Comparison of ENCODE assay signal across 26 cellular contexts in the genomic region with DNA sequence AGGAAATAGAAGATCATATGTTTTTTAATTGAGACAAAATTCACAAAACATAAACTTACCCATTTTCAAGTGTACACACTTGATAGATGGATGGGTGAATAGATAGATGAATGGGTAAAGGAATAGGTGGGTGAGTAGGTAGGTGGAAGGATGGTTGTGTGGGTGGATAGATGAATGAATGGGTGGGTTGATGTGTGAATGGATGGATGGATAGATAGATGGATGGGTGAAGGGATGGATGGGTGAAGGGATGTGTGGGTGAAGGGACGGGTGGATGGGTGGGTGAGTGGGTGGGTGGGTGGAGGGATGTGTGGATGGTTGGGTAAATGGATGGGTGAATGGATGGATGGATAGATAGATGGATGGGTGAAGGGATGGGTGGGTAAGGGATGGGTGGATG.
DNase-seq lines count a peak whose midpoint lies in the region; TF ChIP-seq lines count a peak whose summit lies in the region.
"Had no signal": no experiment of that assay in that cellular context is flagged by ENCODE, and none has a peak within 500 bp of the region (broad histone marks: within the 10 kb centered on the region; RNA-seq: fewer than 3 reads in every experiment).

No MANE protein-coding gene starts in this region.

- H3K36me3 ChIP-seq in HEK293 (ENCODE audit: control insufficient read depth in 2 of 2, insufficient read depth in 1 of 2, low read length in 2 of 2) = no peaks in the 10 kb centered on the region
- H3K36me3 ChIP-seq: BE2C; BLaER1; BLaER1 treated with 17β-estradiol and CSF1 and Interleukin-3, amounts not matched to agents 10 nM and 100 nM had no signal

- H3K27ac ChIP-seq in HEK293 (ENCODE audit: extremely low read depth, low read depth, low read length) = no peak overlapping the region
- H3K27ac ChIP-seq: 22Rv1; A549; BLaER1; BLaER1 treated with 17β-estradiol and CSF1 and Interleukin-3, amounts not matched to agents 10 nM and 100 nM; C4-2B had no signal

- no peak for TF ChIP-seq CTCF in HEK293 (tag by site-specific recombination; IDR thresholded peaks at IDR 0.05)

- H3K9me3 ChIP-seq in HEK293 (ENCODE audit: control insufficient read depth, insufficient read depth, low read depth, low read length) = no peaks in the 10 kb centered on the region
- H3K9me3 ChIP-seq: A549, BE2C had no signal

- CTCF ChIA-PET in HEK293 (lab: Yijun Ruan, JAX) = no interaction called here

- no peaks in the 10 kb centered on the region for H3K4me1 ChIP-seq in HEK293 (ENCODE audit: control insufficient read depth, insufficient read depth, low read length)
- H3K4me1 ChIP-seq: A549; BE2C; BLaER1; BLaER1 treated with 17β-estradiol and CSF1 and Interleukin-3, amounts not matched to agents 10 nM and 100 nM; Caco-2 had no signal

- no peak overlapping the region for H3K4me3 ChIP-seq in HEK293 (ENCODE audit: low read depth, low read length)
- H3K4me3 ChIP-seq: A549; BLaER1; BLaER1 treated with 17β-estradiol and CSF1 and Interleukin-3, amounts not matched to agents 10 nM and 100 nM had no signal

- POLR2A ChIA-PET in HEK293 (lab: Yijun Ruan, JAX) = no interaction called here

- no peak for DNase-seq in NCI-H345 (lab: John Stamatoyannopoulos, UW)
- DNase-seq: 8988T; ACHN; AML-193; BE2C; Caco-2; Calu3; CD4-positive, alpha-beta memory T cell; CD4-positive, alpha-beta T cell; CD4-positive, CD25-positive, alpha-beta regulatory T cell; CD8-positive, alpha-beta memory T cell; CD8-positive, alpha-beta T cell; COR-L47; DMS 273 treated with DMSO at 0.1 percent for 48 hours; DMS153; DMS53; DMS79; DMS79 treated with DMSO at 0.1 percent for 48 hours; DND-41; EL had no signal

TF ChIP-seq in HEK293, 187 proteins besides CTCF, POLR2A, EP300 and RAD21:
- TF ChIP-seq ZNF521 (tag by site-specific recombination; IDR thresholded peaks at IDR 0.05) = no peak
- TF ChIP-seq, protein P1, sequence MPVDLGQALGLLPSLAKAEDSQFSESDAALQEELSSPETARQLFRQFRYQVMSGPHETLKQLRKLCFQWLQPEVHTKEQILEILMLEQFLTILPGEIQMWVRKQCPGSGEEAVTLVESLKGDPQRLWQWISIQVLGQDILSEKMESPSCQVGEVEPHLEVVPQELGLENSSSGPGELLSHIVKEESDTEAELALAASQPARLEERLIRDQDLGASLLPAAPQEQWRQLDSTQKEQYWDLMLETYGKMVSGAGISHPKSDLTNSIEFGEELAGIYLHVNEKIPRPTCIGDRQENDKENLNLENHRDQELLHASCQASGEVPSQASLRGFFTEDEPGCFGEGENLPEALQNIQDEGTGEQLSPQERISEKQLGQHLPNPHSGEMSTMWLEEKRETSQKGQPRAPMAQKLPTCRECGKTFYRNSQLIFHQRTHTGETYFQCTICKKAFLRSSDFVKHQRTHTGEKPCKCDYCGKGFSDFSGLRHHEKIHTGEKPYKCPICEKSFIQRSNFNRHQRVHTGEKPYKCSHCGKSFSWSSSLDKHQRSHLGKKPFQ (tag by site-specific recombination; IDR thresholded peaks at IDR 0.05) = no peak
- TF ChIP-seq, protein P2, sequence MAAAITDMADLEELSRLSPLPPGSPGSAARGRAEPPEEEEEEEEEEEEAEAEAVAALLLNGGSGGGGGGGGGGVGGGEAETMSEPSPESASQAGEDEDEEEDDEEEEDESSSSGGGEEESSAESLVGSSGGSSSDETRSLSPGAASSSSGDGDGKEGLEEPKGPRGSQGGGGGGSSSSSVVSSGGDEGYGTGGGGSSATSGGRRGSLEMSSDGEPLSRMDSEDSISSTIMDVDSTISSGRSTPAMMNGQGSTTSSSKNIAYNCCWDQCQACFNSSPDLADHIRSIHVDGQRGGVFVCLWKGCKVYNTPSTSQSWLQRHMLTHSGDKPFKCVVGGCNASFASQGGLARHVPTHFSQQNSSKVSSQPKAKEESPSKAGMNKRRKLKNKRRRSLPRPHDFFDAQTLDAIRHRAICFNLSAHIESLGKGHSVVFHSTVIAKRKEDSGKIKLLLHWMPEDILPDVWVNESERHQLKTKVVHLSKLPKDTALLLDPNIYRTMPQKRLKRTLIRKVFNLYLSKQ (tag by site-specific recombination; IDR thresholded peaks at IDR 0.05; ENCODE audit: borderline replicate concordance) = no peak
- TF ChIP-seq, protein P3, sequence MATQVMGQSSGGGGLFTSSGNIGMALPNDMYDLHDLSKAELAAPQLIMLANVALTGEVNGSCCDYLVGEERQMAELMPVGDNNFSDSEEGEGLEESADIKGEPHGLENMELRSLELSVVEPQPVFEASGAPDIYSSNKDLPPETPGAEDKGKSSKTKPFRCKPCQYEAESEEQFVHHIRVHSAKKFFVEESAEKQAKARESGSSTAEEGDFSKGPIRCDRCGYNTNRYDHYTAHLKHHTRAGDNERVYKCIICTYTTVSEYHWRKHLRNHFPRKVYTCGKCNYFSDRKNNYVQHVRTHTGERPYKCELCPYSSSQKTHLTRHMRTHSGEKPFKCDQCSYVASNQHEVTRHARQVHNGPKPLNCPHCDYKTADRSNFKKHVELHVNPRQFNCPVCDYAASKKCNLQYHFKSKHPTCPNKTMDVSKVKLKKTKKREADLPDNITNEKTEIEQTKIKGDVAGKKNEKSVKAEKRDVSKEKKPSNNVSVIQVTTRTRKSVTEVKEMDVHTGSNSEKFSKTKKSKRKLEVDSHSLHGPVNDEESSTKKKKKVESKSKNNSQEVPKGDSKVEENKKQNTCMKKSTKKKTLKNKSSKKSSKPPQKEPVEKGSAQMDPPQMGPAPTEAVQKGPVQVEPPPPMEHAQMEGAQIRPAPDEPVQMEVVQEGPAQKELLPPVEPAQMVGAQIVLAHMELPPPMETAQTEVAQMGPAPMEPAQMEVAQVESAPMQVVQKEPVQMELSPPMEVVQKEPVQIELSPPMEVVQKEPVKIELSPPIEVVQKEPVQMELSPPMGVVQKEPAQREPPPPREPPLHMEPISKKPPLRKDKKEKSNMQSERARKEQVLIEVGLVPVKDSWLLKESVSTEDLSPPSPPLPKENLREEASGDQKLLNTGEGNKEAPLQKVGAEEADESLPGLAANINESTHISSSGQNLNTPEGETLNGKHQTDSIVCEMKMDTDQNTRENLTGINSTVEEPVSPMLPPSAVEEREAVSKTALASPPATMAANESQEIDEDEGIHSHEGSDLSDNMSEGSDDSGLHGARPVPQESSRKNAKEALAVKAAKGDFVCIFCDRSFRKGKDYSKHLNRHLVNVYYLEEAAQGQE (tag by site-specific recombination; IDR thresholded peaks at IDR 0.05) = no peak
- TF ChIP-seq ZNF747 (tag by site-specific recombination; IDR thresholded peaks at IDR 0.05) = no peak
- no peak for TF ChIP-seq MZF1 (tag by site-specific recombination; IDR thresholded peaks at IDR 0.05; ENCODE audit: borderline replicate concordance)
- TF ChIP-seq SCRT1 (tag by site-specific recombination; IDR thresholded peaks at IDR 0.05; ENCODE audit: borderline replicate concordance) = no peak
- no peak for TF ChIP-seq ZNF341 (tag by site-specific recombination; IDR thresholded peaks at IDR 0.05; ENCODE audit: low read depth)
- TF ChIP-seq EGR2 (tag by site-specific recombination; IDR thresholded peaks at IDR 0.05; ENCODE audit: low read depth) = peak; percentile 74
- TF ChIP-seq ZNF596 (tag by site-specific recombination; IDR thresholded peaks at IDR 0.05) = no peak
- no peak for TF ChIP-seq ZNF426 (tag by site-specific recombination; IDR thresholded peaks at IDR 0.05)
- TF ChIP-seq GLI2 (tag by site-specific recombination; IDR thresholded peaks at IDR 0.05; ENCODE audit: borderline replicate concordance, low read depth) = no peak
- TF ChIP-seq ZFHX2 (tag by site-specific recombination; conservative IDR thresholded peaks at IDR 0.05) = peak; percentile 55; the same call in 1 of the 2 replicates
- TF ChIP-seq, protein P4, sequence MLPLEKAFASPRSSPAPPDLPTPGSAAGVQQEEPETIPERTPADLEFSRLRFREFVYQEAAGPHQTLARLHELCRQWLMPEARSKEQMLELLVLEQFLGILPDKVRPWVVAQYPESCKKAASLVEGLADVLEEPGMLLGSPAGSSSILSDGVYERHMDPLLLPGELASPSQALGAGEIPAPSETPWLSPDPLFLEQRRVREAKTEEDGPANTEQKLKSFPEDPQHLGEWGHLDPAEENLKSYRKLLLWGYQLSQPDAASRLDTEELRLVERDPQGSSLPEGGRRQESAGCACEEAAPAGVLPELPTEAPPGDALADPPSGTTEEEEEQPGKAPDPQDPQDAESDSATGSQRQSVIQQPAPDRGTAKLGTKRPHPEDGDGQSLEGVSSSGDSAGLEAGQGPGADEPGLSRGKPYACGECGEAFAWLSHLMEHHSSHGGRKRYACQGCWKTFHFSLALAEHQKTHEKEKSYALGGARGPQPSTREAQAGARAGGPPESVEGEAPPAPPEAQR (tag by site-specific recombination; IDR thresholded peaks at IDR 0.05) = no peak
- no peak for TF ChIP-seq ZNF350 (tag by site-specific recombination; IDR thresholded peaks at IDR 0.05)
- TF ChIP-seq ZNF140 (tag by site-specific recombination; IDR thresholded peaks at IDR 0.05) = no peak
- no peak for TF ChIP-seq ZNF274 (IDR thresholded peaks at IDR 0.05; ENCODE audit: low read length)
- no peak for TF ChIP-seq ZNF274 (tag by site-specific recombination; IDR thresholded peaks at IDR 0.05; ENCODE audit: borderline replicate concordance)
